16 cellular contexts compared by ENCODE assay signal in genomic region chr7:70574314-70574713, GRCh38.
"Had no signal": no experiment of that assay in that cellular context is flagged by ENCODE, and none has a peak within 500 bp of the region (broad histone marks: within the 10 kb centered on the region; RNA-seq: fewer than 3 reads in every experiment).

No MANE protein-coding gene starts in this region.

- H3K36me3 Mint-ChIP-seq: activated naive CD4-positive, alpha-beta T cell treated with anti-CD3 and anti-CD28 coated beads, Interleukin-2, amount 50 U/mL, for 72 hours; T-cell had no signal

- H3K27me3 ChIP-seq: breast epithelium, colonic mucosa, dorsolateral prefrontal cortex, esophagus muscularis mucosa, spleen, upper lobe of right lung had no signal

- DNase-seq: activated T-cell treated with anti-CD3 and anti-CD28 coated beads, Interleukin-2, amount 50 U/mL, for 1 hour; aorta; colonic mucosa; effector memory CD8-positive, alpha-beta T cell; spleen; stimulated activated CD4-positive, alpha-beta T cell treated with anti-CD3 and anti-CD28 coated beads, Interleukin-4, amount 100 ng/mL, for 1 hour; stimulated activated naive CD4-positive, alpha-beta T cell treated with Interleukin-2 at 50 U/mL for 16 hours; T-cell; upper lobe of right lung had no signal

- H3K9me3 Mint-ChIP-seq: effector memory CD8-positive, alpha-beta T cell; T-helper 2 cell treated with Interferon-gamma antibody and Interleukin-4, amounts not matched to agents 5 μg/mL and 100 μg/mL, for 36 hours had no signal

- H3K4me1 ChIP-seq: breast epithelium, colonic mucosa, upper lobe of right lung had no signal

- H3K4me3 Mint-ChIP-seq: effector memory CD8-positive, alpha-beta T cell; T-cell; T-helper 2 cell treated with Interferon-gamma antibody and Interleukin-4, amounts not matched to agents 5 μg/mL and 100 μg/mL, for 36 hours had no signal

- ATAC-seq: activated naive CD4-positive, alpha-beta T cell treated with anti-CD3 and anti-CD28 coated beads, Interleukin-2, amount 50 U/mL, for 72 hours; effector memory CD8-positive, alpha-beta T cell; T-cell; upper lobe of right lung had no signal

- H3K27ac ChIP-seq: breast epithelium, colonic mucosa, esophagus muscularis mucosa, spleen, thoracic aorta, upper lobe of right lung had no signal

- H3K36me3 ChIP-seq: breast epithelium, colonic mucosa, thoracic aorta, upper lobe of right lung had no signal

- H3K27ac Mint-ChIP-seq: activated naive CD4-positive, alpha-beta T cell treated with anti-CD3 and anti-CD28 coated beads, Interleukin-2, amount 50 U/mL, for 72 hours; effector memory CD8-positive, alpha-beta T cell; progenitor cell of endocrine pancreas; T-cell; T-helper 2 cell treated with Interferon-gamma antibody and Interleukin-4, amounts not matched to agents 5 μg/mL and 100 μg/mL, for 36 hours had no signal

- H3K4me3 ChIP-seq: breast epithelium, colonic mucosa, dorsolateral prefrontal cortex, esophagus muscularis mucosa, spleen, thoracic aorta, upper lobe of right lung had no signal

- H3K4me1 Mint-ChIP-seq: T-cell had no signal

- H3K27me3 Mint-ChIP-seq: effector memory CD8-positive, alpha-beta T cell; T-cell had no signal

- H3K9me3 ChIP-seq: breast epithelium, colonic mucosa, esophagus muscularis mucosa, spleen, thoracic aorta, upper lobe of right lung had no signal
